8 cellular contexts compared by ENCODE assay signal in the genomic region with DNA sequence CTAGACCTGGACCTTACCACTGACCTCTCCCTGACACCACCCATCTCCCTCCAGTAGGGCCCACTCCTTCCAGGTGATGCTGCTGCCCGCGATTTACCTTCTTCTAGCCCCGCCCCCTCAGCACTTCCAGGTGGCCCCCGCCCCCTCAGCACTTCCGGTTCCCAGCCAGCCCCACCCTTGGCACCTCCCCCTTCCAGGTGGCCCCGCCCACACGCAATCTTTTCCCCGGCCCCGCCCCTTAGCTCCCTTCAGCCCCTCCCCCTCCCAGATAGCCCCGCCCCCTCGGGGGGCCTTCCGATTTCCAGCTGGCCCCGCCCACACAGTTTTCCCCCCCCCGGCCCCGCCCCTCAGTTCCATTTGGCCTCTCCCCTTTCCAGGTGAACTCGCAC. TPM values are rescaled to one million over a fixed set of nuclear protein-coding genes. Genes with fewer than 3 reads are reported as not detected.
A peak's percentile ranks its signal among the peaks of the same experiment; 100 is the strongest.
DNase-seq lines count a peak whose midpoint lies in the region; ATAC-seq and TF ChIP-seq lines count a peak whose summit lies in the region.

No MANE protein-coding gene starts in this region.

- H3K9me3 Mint-ChIP-seq in CD8-positive, alpha-beta T cell = no peaks in the 10 kb centered on the region

- TF ChIP-seq CTCF in CD8-positive, alpha-beta T cell (IDR thresholded peaks at IDR 0.05) = no peak
- TF ChIP-seq CTCF in hepatocyte (IDR thresholded peaks at IDR 0.05; ENCODE audit: poor library complexity) = no peak
- no peak for TF ChIP-seq CTCF in gastrocnemius medialis (IDR thresholded peaks at IDR 0.05 in 4 of 5, conservative IDR thresholded peaks at IDR 0.05 in 1 of 5)

- H3K4me2 ChIP-seq in hepatocyte = peak overlapping the region; percentile 83

- H3K27ac Mint-ChIP-seq in CD8-positive, alpha-beta T cell = peak overlapping the region; percentile 97

- no peaks in the 10 kb centered on the region for H3K27me3 ChIP-seq in CD8-positive, alpha-beta T cell (ENCODE audit: insufficient read depth, low read length)
- H3K27me3 ChIP-seq in hepatocyte = no peaks in the 10 kb centered on the region
- no peaks in the 10 kb centered on the region for H3K27me3 ChIP-seq in gastrocnemius medialis

- peaks cover 7% of the 10 kb centered on the region for H3K4me1 ChIP-seq in CD8-positive, alpha-beta T cell (ENCODE audit: insufficient read depth, low read length)
- H3K4me1 ChIP-seq in hepatocyte (ENCODE audit: insufficient read depth) (no peaks in the 10 kb centered on the region), gastrocnemius medialis (peaks cover 6 to 15% of the 10 kb centered on the region in 2 donors)

- peak; percentile 86 to 97 (median 94) for DNase-seq in CD8-positive, alpha-beta T cell
- DNase-seq in HCEC 1CT (peak; percentile 40), NCI-H1417 (lab: John Stamatoyannopoulos, UW) (peak; percentile 80 to 89 (median 82)), T-helper 9 cell (peak; percentile 97), anterior cingulate cortex (lab: John Stamatoyannopoulos, UW) (peak in 35 of 58 donors; percentile 9 to 63 (median 34)), hepatocyte (ENCODE audit: low spot score) (peak; percentile 95), gastrocnemius medialis (peak; percentile 12 to 66), OCI-M2 (lab: John Stamatoyannopoulos, UW; ENCODE audit: unreplicated experiment) (no peak)

- H3K4me3 Mint-ChIP-seq in CD8-positive, alpha-beta T cell = peak overlapping the region; percentile 98

- in situ Hi-C loops in gastrocnemius medialis (cut with MboI; ENCODE audit: low sequenced_read_pairs in 4 of 4) = loop anchor here in 2 of 4 donors (25.0 kb wide), 1 partner anchor 207 kb away; no protein-coding TSS in a partner anchor

- H3K36me3 Mint-ChIP-seq in CD8-positive, alpha-beta T cell = peaks cover 30% of the 10 kb centered on the region

- no peaks in the 10 kb centered on the region for H3K9me3 ChIP-seq in CD8-positive, alpha-beta T cell (ENCODE audit: low read length)
- H3K9me3 ChIP-seq in hepatocyte (ENCODE audit: low read depth) = no peaks in the 10 kb centered on the region
- H3K9me3 ChIP-seq in gastrocnemius medialis = no peaks in the 10 kb centered on the region

- 0% methylated on average over 1 of the region's 16 CpGs for WGBS in hepatocyte (ENCODE audit: low lambda C conversion rate, missing lambda C conversion rate)

- H3K9me2 ChIP-seq in hepatocyte (replicated peaks; ENCODE audit: insufficient read depth) = no peaks in the 10 kb centered on the region

- H3K36me3 ChIP-seq in CD8-positive, alpha-beta T cell (ENCODE audit: insufficient read depth, low read length) = peaks cover 9% of the 10 kb centered on the region
- H3K36me3 ChIP-seq in hepatocyte (replicated peaks; ENCODE audit: insufficient read depth, low read depth) (no peaks in the 10 kb centered on the region), gastrocnemius medialis (peaks cover 0 to 13% of the 10 kb centered on the region in 2 donors)

- peak overlapping the region; percentile 82 for H3K27ac ChIP-seq in CD8-positive, alpha-beta T cell (ENCODE audit: low read depth, low read length)
- H3K27ac ChIP-seq in hepatocyte (peak overlapping the region; percentile 86), gastrocnemius medialis (peak overlapping the region; percentile 95 to 99 (median 98))

- no peaks in the 10 kb centered on the region for H4K20me1 ChIP-seq in hepatocyte (ENCODE audit: insufficient read depth, poor library complexity, severe bottlenecking)

- no peak for TF ChIP-seq POLR2A in gastrocnemius medialis (IDR thresholded peaks at IDR 0.05)

- intact Hi-C loops in CD8-positive, alpha-beta T cell (cut with DNase I, micrococcal nuclease) = loop anchor here in 1 of 2 experiments (5.0 kb wide), 2 partner anchors 897 to 1567 kb away; partner anchors contain the start of genes CALM3 and INAFM1
- intact Hi-C loops in gastrocnemius medialis (cut with DNase I; ENCODE audit: low total_unique reads) = no loop called here

- peaks cover 42% of the 10 kb centered on the region for H3K79me2 ChIP-seq in hepatocyte

- CTCF ChIA-PET in CD8-positive, alpha-beta T cell (lab: Charles Lee) = no interaction called here

- H3K27me3 Mint-ChIP-seq in CD8-positive, alpha-beta T cell (ENCODE audit: low read depth) = no peaks in the 10 kb centered on the region

- ATAC-seq in CD8-positive, alpha-beta T cell = peak; percentile 73
- peak; percentile 8 to 38 for ATAC-seq in gastrocnemius medialis

- H3K4me3 ChIP-seq in CD8-positive, alpha-beta T cell (ENCODE audit: low read depth, low read length) = peak overlapping the region; percentile 100
- peak overlapping the region; percentile 62 for H3K4me3 ChIP-seq in hepatocyte
- H3K4me3 ChIP-seq in gastrocnemius medialis = peak overlapping the region; percentile 90 to 95 (median 93)

- peak overlapping the region; percentile 83 for H2AFZ ChIP-seq in hepatocyte

- POLR2A ChIA-PET in CD8-positive, alpha-beta T cell (lab: Charles Lee) = interaction anchor here (1.3 kb wide), 1 partner anchor 36 kb away, joined by 3 read pairs; no protein-coding TSS in a partner anchor

- peaks cover 22% of the 10 kb centered on the region for H3K4me1 Mint-ChIP-seq in CD8-positive, alpha-beta T cell (ENCODE audit: low read depth)

RNA-seq across cellular contexts. Expression of gene LIG1, which starts 0.6 kb away (rescaled TPM):
- 10 to 100 TPM; 62.5 to 67.5 TPM for total RNA-seq in CD8-positive, alpha-beta T cell
- total RNA-seq in hepatocyte = 19.6 and 23.8 TPM in 2 replicates
- 28.4 and 29.8 TPM in 2 replicates for polyA plus RNA-seq in hepatocyte
- 1 to 10 TPM; 3.7 to 9.2 (median 7.1) TPM for total RNA-seq in gastrocnemius medialis

RNA-seq across cellular contexts. Expression of gene ZSWIM9, which starts 0.9 kb away (rescaled TPM):
- 1 to 10 TPM; 2.5 to 4.5 TPM for total RNA-seq in CD8-positive, alpha-beta T cell
- total RNA-seq in hepatocyte = 0.73 and 1.2 TPM in 2 replicates
- polyA plus RNA-seq in hepatocyte = 1.5 and 2.1 TPM in 2 replicates
- total RNA-seq in gastrocnemius medialis = 1 to 10 TPM; 1.6 to 8.4 (median 2.8) TPM

RNA-seq across cellular contexts. Expression of gene PLA2G4C, which starts 59.0 kb away (rescaled TPM):
- 1 to 10 TPM in 1 of 2 experiments, under 1 TPM in 1; 0.73 to 1.1 TPM for total RNA-seq in CD8-positive, alpha-beta T cell
- total RNA-seq in hepatocyte (2.4 and 5.4 TPM in 2 replicates), gastrocnemius medialis (10 to 100 TPM; 25.7 to 61.1 (median 51.1) TPM)
- 2.0 and 3.2 TPM in 2 replicates for polyA plus RNA-seq in hepatocyte
